Comparison of ENCODE assay signal across 25 cellular contexts in the genomic region with DNA sequence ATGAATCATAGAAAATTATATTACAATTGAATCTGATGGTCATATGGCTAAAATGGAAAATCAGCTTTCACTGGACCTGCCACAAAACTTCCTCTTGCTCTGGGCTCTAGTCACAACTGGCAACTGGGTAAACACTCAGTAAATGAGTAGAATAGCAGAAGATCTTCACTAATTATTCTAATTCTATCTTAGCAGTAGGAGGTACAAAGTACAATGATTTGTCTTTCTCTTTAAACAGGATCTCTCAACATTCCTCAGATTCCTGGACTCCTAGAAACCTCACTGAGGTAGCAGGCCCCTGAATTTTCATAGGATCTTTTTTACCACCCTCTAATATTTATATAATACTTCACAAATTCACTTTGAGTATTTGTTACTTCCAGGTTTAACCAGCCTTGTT.
A peak's percentile ranks its signal among the peaks of the same experiment; 100 is the strongest.
DNase-seq lines count a peak whose midpoint lies in the region; ATAC-seq, FAIRE-seq and TF ChIP-seq lines count a peak whose summit lies in the region.
"Had no signal": no experiment of that assay in that cellular context is flagged by ENCODE, and none has a peak within 500 bp of the region (broad histone marks: within the 10 kb centered on the region; RNA-seq: fewer than 3 reads in every experiment).

No MANE protein-coding gene starts in this region.

- H2BK12ac ChIP-seq in H9 (ENCODE audit: insufficient read length, low read depth, low read length) (no peak overlapping the region), neuronal stem cell (ENCODE audit: low read length) (no peak overlapping the region)

- no peak overlapping the region for H4K5ac ChIP-seq in H9 (ENCODE audit: insufficient read length, low read depth, low read length)

- no peak overlapping the region for H2BK20ac ChIP-seq in H9 (ENCODE audit: low read depth, low read length, poor library complexity, severe bottlenecking)

- H3K27me3 ChIP-seq in H9 (ENCODE audit: insufficient read depth, low read length) = no peaks in the 10 kb centered on the region
- H3K27me3 ChIP-seq in iPS-18a (ENCODE audit: control insufficient read depth, insufficient read depth, low read length) = no peaks in the 10 kb centered on the region
- no peaks in the 10 kb centered on the region for H3K27me3 ChIP-seq in neuronal stem cell (ENCODE audit: control insufficient read depth in 3 of 3, insufficient read depth in 3 of 3, low read depth in 1 of 3, low read length in 3 of 3)
- H3K27me3 ChIP-seq in pancreas = no peaks in the 10 kb centered on the region

- H2BK120ac ChIP-seq in H9 (ENCODE audit: low read depth, low read length, poor library complexity, severe bottlenecking) = no peak overlapping the region
- H2BK120ac ChIP-seq in neuronal stem cell (ENCODE audit: low read depth, low read length) = no peak overlapping the region

- H3K36me3 ChIP-seq in iPS-18a (ENCODE audit: control insufficient read depth, low read depth, low read length) = no peaks in the 10 kb centered on the region
- no peaks in the 10 kb centered on the region for H3K36me3 ChIP-seq in neuronal stem cell (replicated peaks in 1 of 2; ENCODE audit: control insufficient read depth in 2 of 2, insufficient read depth in 2 of 2, low read length in 2 of 2)
- no peaks in the 10 kb centered on the region for H3K36me3 ChIP-seq in pancreas

- H3K14ac ChIP-seq in H9 (ENCODE audit: insufficient read depth, low read length) (no peak overlapping the region), neuronal stem cell (ENCODE audit: low read length) (no peak overlapping the region)

- H3K4me2 ChIP-seq in H9 (ENCODE audit: insufficient read depth, insufficient read length, low read length) = no peak overlapping the region
- no peak overlapping the region for H3K4me2 ChIP-seq in neuronal stem cell (ENCODE audit: insufficient read depth, low read length, poor library complexity, severe bottlenecking)

- H3K4me3 Mint-ChIP-seq in H9 (no peak overlapping the region), WTC11 (peak overlapping the region; percentile 5; the same call in 1 of the 2 replicates)
- H3K4me3 Mint-ChIP-seq: CD8-positive, alpha-beta memory T cell had no signal

- H4K8ac ChIP-seq in H9 (replicated peaks; ENCODE audit: insufficient read length, low read depth, low read length) (no peak overlapping the region), neuronal stem cell (ENCODE audit: low read depth, low read length) (no peak overlapping the region)

- H2BK5ac ChIP-seq in H9 (ENCODE audit: insufficient read length, low read length) = no peak overlapping the region
- H2BK5ac ChIP-seq in neuronal stem cell (ENCODE audit: low read length) = no peak overlapping the region

- intact Hi-C loops in pancreas (cut with DNase I) = no loop called here

- H3K4me1 Mint-ChIP-seq in H9 (peaks cover 34 to 36% of the 10 kb centered on the region in 2 experiments), WTC11 (peaks cover 40% of the 10 kb centered on the region)
- H3K4me1 Mint-ChIP-seq: CD8-positive, alpha-beta memory T cell had no signal

- H3K23me2 ChIP-seq in H9 (ENCODE audit: insufficient read length, low read depth, low read length, poor library complexity, severe bottlenecking) = no peaks in the 10 kb centered on the region

- H4K91ac ChIP-seq in H9 (ENCODE audit: insufficient read length, low read depth, low read length) (no peak overlapping the region), neuronal stem cell (ENCODE audit: low read depth, low read length, poor library complexity) (no peak overlapping the region)

- POLR2A ChIA-PET in WTC11 (lab: Charles Lee) = no interaction called here

- H3K4me1 ChIP-seq in H9 (ENCODE audit: insufficient read depth, low read length) = peaks cover 11% of the 10 kb centered on the region; the same call in 1 of the 2 replicates
- H3K4me1 ChIP-seq in iPS-18a (ENCODE audit: control insufficient read depth, low read depth, low read length) = peaks cover 22% of the 10 kb centered on the region
- peaks cover 0 to 6% of the 10 kb centered on the region in 2 donors for H3K4me1 ChIP-seq in neuronal stem cell (ENCODE audit: control insufficient read depth in 2 of 2, insufficient read depth in 1 of 2, low read depth in 1 of 2, low read length in 2 of 2)
- no peaks in the 10 kb centered on the region for H3K4me1 ChIP-seq in pancreas

- no peaks in the 10 kb centered on the region for H4K20me1 ChIP-seq in H9 (ENCODE audit: control insufficient read depth, insufficient read depth, insufficient read length)

- peak overlapping the region; percentile 82 for H3K27ac ChIP-seq in H9 (ENCODE audit: insufficient read length, low read depth, low read length)
- H3K27ac ChIP-seq in iPS-18a (ENCODE audit: low read length) = peak overlapping the region; percentile 9
- H3K27ac ChIP-seq in neuronal stem cell (replicated peaks; ENCODE audit: low read length) = no peak overlapping the region
- H3K27ac ChIP-seq in pancreas = no peak overlapping the region
- H3K27ac ChIP-seq: C4-2B, GM23248 had no signal

- H3T11ph ChIP-seq in H9 (ENCODE audit: low read length) = no peak overlapping the region

- no peak overlapping the region for H3K56ac ChIP-seq in H9 (ENCODE audit: insufficient read length, low read depth, low read length)

- no peak overlapping the region for H3K4ac ChIP-seq in H9 (ENCODE audit: low read depth, low read length)
- H3K4ac ChIP-seq in neuronal stem cell (ENCODE audit: low read length) = no peak overlapping the region

- no peaks in the 10 kb centered on the region for H3K79me1 ChIP-seq in H9 (ENCODE audit: insufficient read depth, low read depth, low read length, poor library complexity, severe bottlenecking)
- no peaks in the 10 kb centered on the region for H3K79me1 ChIP-seq in neuronal stem cell (ENCODE audit: low read depth, low read length)

- H2BK15ac ChIP-seq in H9 (ENCODE audit: low read depth, low read length) (no peak overlapping the region), neuronal stem cell (ENCODE audit: low read length) (no peak overlapping the region)

- no peak for DNase-seq in H9
- no peak for DNase-seq in WTC11 (ENCODE audit: low spot score)
- peak; percentile 3 for DNase-seq in neuronal stem cell (ENCODE audit: low spot score)
- no peak for DNase-seq in NCI-H1417 treated with DMSO at 0.1 percent for 48 hours (lab: John Stamatoyannopoulos, UW)
- no peak for DNase-seq in effector CD4-positive, alpha-beta T cell
- no peak for DNase-seq in pancreas
- DNase-seq: AML-193; Calu3; CD8-positive, alpha-beta memory T cell; DMS153; GM23248; KBM-7; MM.1S; NCI-H1048; NCI-H146; NCI-H2029 treated with DMSO at 0.1 percent for 48 hours; NCI-H2171; NCI-H524 treated with DMSO at 0.1 percent for 48 hours; Right ventricle myocardium superior had no signal

- peaks cover 0 to 10% of the 10 kb centered on the region in 2 experiments; a peak in 4 of 5 replicates for H3K9me3 Mint-ChIP-seq in H9
- H3K9me3 Mint-ChIP-seq in WTC11 = peaks cover 18% of the 10 kb centered on the region

- H3K27me3 Mint-ChIP-seq in H9 (ENCODE audit: low read depth) = no peaks in the 10 kb centered on the region
- no peaks in the 10 kb centered on the region for H3K27me3 Mint-ChIP-seq in WTC11 (ENCODE audit: low read depth)

- no peaks in the 10 kb centered on the region for H3K9me3 ChIP-seq in H9 (ENCODE audit: control insufficient read depth, low read depth, low read length)
- no peaks in the 10 kb centered on the region for H3K9me3 ChIP-seq in iPS-18a (ENCODE audit: control insufficient read depth, low read depth, low read length)
- peaks cover 0 to 2% of the 10 kb centered on the region in 2 donors for H3K9me3 ChIP-seq in neuronal stem cell (replicated peaks in 1 of 2; ENCODE audit: control insufficient read depth in 2 of 2, insufficient read depth in 1 of 2, low read depth in 1 of 2, low read length in 2 of 2)
- no peaks in the 10 kb centered on the region for H3K9me3 ChIP-seq in pancreas

- H3K23ac ChIP-seq in H9 (ENCODE audit: insufficient read length, low read depth, low read length) (no peak overlapping the region), neuronal stem cell (ENCODE audit: low read depth, low read length, poor library complexity) (no peak overlapping the region)

- H2AK5ac ChIP-seq in H9 (ENCODE audit: insufficient read length, low read length) = no peak overlapping the region
- no peak overlapping the region for H2AK5ac ChIP-seq in neuronal stem cell (ENCODE audit: low read depth, low read length)

- no peak overlapping the region for H3K9ac ChIP-seq in H9 (ENCODE audit: extremely low read depth, insufficient read length, low read length)
- H3K9ac ChIP-seq in iPS-18a (ENCODE audit: low read length) = peak overlapping the region; percentile 9
- H3K9ac ChIP-seq in neuronal stem cell (ENCODE audit: low read depth, low read length, poor library complexity) = no peak overlapping the region
- H3K9ac ChIP-seq: GM23248 had no signal

- H2AFZ ChIP-seq in H9 (ENCODE audit: low read length) (no peak overlapping the region), neuronal stem cell (ENCODE audit: low read length) (no peak overlapping the region)
- H2AFZ ChIP-seq: GM23248 had no signal

- H3K4me3 ChIP-seq in iPS-18a (ENCODE audit: low read length) = peak overlapping the region; percentile 15
- H3K4me3 ChIP-seq in neuronal stem cell (ENCODE audit: low read length in 2 of 2) = no peak overlapping the region
- H3K4me3 ChIP-seq in pancreas = no peak overlapping the region
- H3K4me3 ChIP-seq: GM23248 had no signal

- H3K18ac ChIP-seq in H9 (ENCODE audit: insufficient read length, low read depth, low read length) (no peak overlapping the region), neuronal stem cell (ENCODE audit: low read length) (no peak overlapping the region)

- H3K79me2 ChIP-seq in H9 (ENCODE audit: insufficient read depth, low read length) = no peaks in the 10 kb centered on the region

- no peak for TF ChIP-seq CTCF in H9 (conservative IDR thresholded peaks at IDR 0.05)
- TF ChIP-seq CTCF in WTC11 (IDR thresholded peaks at IDR 0.05) = no peak
- TF ChIP-seq CTCF in pancreas (IDR thresholded peaks at IDR 0.05) = no peak

- peaks cover 0 to 3% (median 0%) of the 10 kb centered on the region in 3 experiments; a peak in 1 of 7 replicates for H3K36me3 Mint-ChIP-seq in H9 (ENCODE audit: insufficient read depth in 1 of 3, low read depth in 3 of 3)
- peaks cover 16% of the 10 kb centered on the region for H3K36me3 Mint-ChIP-seq in WTC11
- H3K36me3 Mint-ChIP-seq: CD8-positive, alpha-beta memory T cell had no signal

- ATAC-seq in WTC11 (peak; percentile 90), pancreas (no peak)
- ATAC-seq: HepG2 had no signal

- H3K27ac Mint-ChIP-seq in H9 = peak overlapping the region in 2 of 3 experiments; percentile 80 to 81; a peak in 4 of 7 replicates
- H3K27ac Mint-ChIP-seq in WTC11 = peak overlapping the region; percentile 80
- H3K27ac Mint-ChIP-seq: CD8-positive, alpha-beta memory T cell had no signal

- no peak for FAIRE-seq in pancreas (lab: Jason Lieb, UNC)
- FAIRE-seq: G401.6, GM12892, GM18507, HepG2 had no signal

- CTCF ChIA-PET in WTC11 (lab: Charles Lee) = no interaction called here

TF ChIP-seq in WTC11, 78 proteins besides CTCF, POLR2A, EP300 and RAD21:
- TF ChIP-seq GRHL2 (CRISPR knock-in tag; IDR thresholded peaks at IDR 0.05; ENCODE audit: insufficient replicate concordance, severe bottlenecking) (no peak), TEAD4 (CRISPR knock-in tag; IDR thresholded peaks at IDR 0.05) (peak; percentile 27; the same call in 1 of the 2 replicates), ZNF396 (CRISPR knock-in tag; IDR thresholded peaks at IDR 0.05; ENCODE audit: borderline replicate concordance) (no peak)

Comparison
In these comparisons a context has a peak if more than half of its experiments do, and no peak if none do; other contexts are left out.
1. H3K27ac ChIP-seq: peak in H9 (single experiment) and iPS-18a (single experiment); none in neuronal stem cell (single experiment) and pancreas (0 of 4).